ENCODE assay signal across 19 cellular contexts in genomic region chr6:14284969-14285368, GRCh38.
DNase-seq lines count a peak whose midpoint lies in the region; ATAC-seq and TF ChIP-seq lines count a peak whose summit lies in the region.
"Had no signal": no experiment of that assay in that cellular context is flagged by ENCODE, and none has a peak within 500 bp of the region (broad histone marks: within the 10 kb centered on the region; RNA-seq: fewer than 3 reads in every experiment).

No MANE protein-coding gene starts in this region.

- no peak overlapping the region for H3K14ac ChIP-seq in H9 (ENCODE audit: insufficient read depth, low read length)

- no peaks in the 10 kb centered on the region for H3K79me2 ChIP-seq in H9 (ENCODE audit: insufficient read depth, low read length)

- H4K8ac ChIP-seq in H9 (replicated peaks; ENCODE audit: insufficient read length, low read depth, low read length): no peak overlapping the region

- H3K4me1 ChIP-seq in H9 (ENCODE audit: insufficient read depth, low read length) (peaks cover 8% of the 10 kb centered on the region), ascending aorta (peaks cover 4 to 26% of the 10 kb centered on the region in 2 donors), neuron (ENCODE audit: insufficient read depth, low read length) (peaks cover 7% of the 10 kb centered on the region), thoracic aorta (ENCODE audit: control insufficient read depth in 1 of 2, low read depth in 2 of 2) (peaks cover 20 to 29% of the 10 kb centered on the region in 2 donors)
- H3K4me1 ChIP-seq in CD8-positive, alpha-beta memory T cell (ENCODE audit: insufficient read depth, low read length): no peaks in the 10 kb centered on the region

- H3K79me1 ChIP-seq in H9 (ENCODE audit: insufficient read depth, low read depth, low read length, poor library complexity, severe bottlenecking): no peaks in the 10 kb centered on the region

- no peak overlapping the region for H2BK20ac ChIP-seq in H9 (ENCODE audit: low read depth, low read length, poor library complexity, severe bottlenecking)

- H3K23ac ChIP-seq in H9 (ENCODE audit: insufficient read length, low read depth, low read length): no peak overlapping the region

- WGBS in H9 (ENCODE audit: extremely low coverage, insufficient read length, low lambda C conversion rate): no CpG with 5 or more reads among the region's 3 CpGs

- no peak overlapping the region for H2BK5ac ChIP-seq in H9 (ENCODE audit: insufficient read length, low read length)

- H3K4me3 ChIP-seq in ascending aorta (no peak overlapping the region), neuron (ENCODE audit: low read length) (no peak overlapping the region), thoracic aorta (no peak overlapping the region)
- no peak overlapping the region for H3K4me3 ChIP-seq in CD8-positive, alpha-beta memory T cell (ENCODE audit: low read length)

- no peak overlapping the region for H3K18ac ChIP-seq in H9 (ENCODE audit: insufficient read length, low read depth, low read length)

- no peaks in the 10 kb centered on the region for H4K20me1 ChIP-seq in H9 (ENCODE audit: control insufficient read depth, insufficient read depth, insufficient read length)

- POLR2A ChIA-PET in CD8-positive, alpha-beta memory T cell (lab: Charles Lee): no interaction called here

- no peak overlapping the region for H2AFZ ChIP-seq in H9 (ENCODE audit: low read length)
- peak overlapping the region; percentile 11 for H2AFZ ChIP-seq in neuron (ENCODE audit: low read depth, low read length)

- no peak for ATAC-seq in thoracic aorta (ENCODE audit: insufficient number of reproducible peaks, low FRiP score, low read depth)

- no peak overlapping the region for H2BK120ac ChIP-seq in H9 (ENCODE audit: low read depth, low read length, poor library complexity, severe bottlenecking)

- H4K5ac ChIP-seq in H9 (ENCODE audit: insufficient read length, low read depth, low read length): no peak overlapping the region

- peaks cover 3% of the 10 kb centered on the region for H3K27me3 Mint-ChIP-seq in H9 (ENCODE audit: low read depth)
- H3K27me3 Mint-ChIP-seq in CD8-positive, alpha-beta memory T cell: peaks cover 0 to 4% of the 10 kb centered on the region in 2 donors
- no peaks in the 10 kb centered on the region for H3K27me3 Mint-ChIP-seq in activated naive CD8-positive, alpha-beta T cell treated with anti-CD3 and anti-CD28 coated beads for 36 hours

- H3K27me3 ChIP-seq in H9 (ENCODE audit: insufficient read depth, low read length) (no peaks in the 10 kb centered on the region), ascending aorta (no peaks in the 10 kb centered on the region), neuron (ENCODE audit: insufficient read depth, low read length) (no peaks in the 10 kb centered on the region), thoracic aorta (replicated peaks; ENCODE audit: insufficient read depth) (no peaks in the 10 kb centered on the region)
- H3K27me3 ChIP-seq in CD8-positive, alpha-beta memory T cell (ENCODE audit: insufficient read depth, low read length, poor library complexity, severe bottlenecking): no peaks in the 10 kb centered on the region

- H2AK5ac ChIP-seq in H9 (ENCODE audit: insufficient read length, low read length): no peak overlapping the region

- H2BK15ac ChIP-seq in H9 (ENCODE audit: low read depth, low read length): no peak overlapping the region

- intact Hi-C loops in ascending aorta (cut with DNase I): no loop called here

- no peak overlapping the region for H3T11ph ChIP-seq in H9 (ENCODE audit: low read length)

- no peaks in the 10 kb centered on the region; a peak in 3 of 5 replicates for H3K9me3 Mint-ChIP-seq in H9
- peaks cover 0 to 3% (median 0%) of the 10 kb centered on the region in 5 donors for H3K9me3 Mint-ChIP-seq in CD8-positive, alpha-beta memory T cell
- peaks cover 4% of the 10 kb centered on the region for H3K9me3 Mint-ChIP-seq in activated naive CD8-positive, alpha-beta T cell treated with anti-CD3 and anti-CD28 coated beads for 36 hours

- peaks cover 34 to 69% of the 10 kb centered on the region in 2 experiments for H3K4me1 Mint-ChIP-seq in H9
- peaks cover 0 to 2% (median 0%) of the 10 kb centered on the region in 3 donors for H3K4me1 Mint-ChIP-seq in CD8-positive, alpha-beta memory T cell
- H3K4me1 Mint-ChIP-seq in activated naive CD8-positive, alpha-beta T cell treated with anti-CD3 and anti-CD28 coated beads for 36 hours: peaks cover 3% of the 10 kb centered on the region

- H2BK12ac ChIP-seq in H9 (ENCODE audit: insufficient read length, low read depth, low read length): no peak overlapping the region

- H3K27ac Mint-ChIP-seq in H9: no peak overlapping the region; a peak in 1 of 7 replicates
- no peak overlapping the region for H3K27ac Mint-ChIP-seq in CD8-positive, alpha-beta memory T cell
- H3K27ac Mint-ChIP-seq in activated naive CD8-positive, alpha-beta T cell treated with anti-CD3 and anti-CD28 coated beads for 36 hours: no peak overlapping the region

- H3K56ac ChIP-seq in H9 (ENCODE audit: insufficient read length, low read depth, low read length): no peak overlapping the region

- no peaks in the 10 kb centered on the region for H3K36me3 ChIP-seq in ascending aorta
- no peaks in the 10 kb centered on the region for H3K36me3 ChIP-seq in neuron (ENCODE audit: insufficient read depth, low read length)
- H3K36me3 ChIP-seq in thoracic aorta: no peaks in the 10 kb centered on the region
- H3K36me3 ChIP-seq in CD8-positive, alpha-beta memory T cell (ENCODE audit: insufficient read depth, low read length): no peaks in the 10 kb centered on the region

- no peaks in the 10 kb centered on the region for H3K23me2 ChIP-seq in H9 (ENCODE audit: insufficient read length, low read depth, low read length, poor library complexity, severe bottlenecking)

- DNase-seq in H9 (peak; percentile 71), ascending aorta (ENCODE audit: low spot score in 2 of 2) (no peak), thoracic aorta (ENCODE audit: low spot score) (no peak), NCI-H82 treated with DMSO at 0.1 percent for 48 hours (lab: John Stamatoyannopoulos, UW; ENCODE audit: unreplicated experiment) (no peak)
- DNase-seq in CD8-positive, alpha-beta memory T cell: no peak
- DNase-seq in activated naive CD8-positive, alpha-beta T cell treated with anti-CD3 and anti-CD28 coated beads for 36 hours: no peak
- DNase-seq: Calu3, DMS79 treated with DMSO at 0.1 percent for 48 hours, GF-D8, GOT3, NCI-H1092 treated with DMSO at 0.1 percent for 48 hours, NCI-H1436, NCI-H187, NCI-H524 treated with DMSO at 0.1 percent for 48 hours, RPMI8226, SHP77 treated with DMSO at 0.1 percent for 48 hours had no signal

- TF ChIP-seq CTCF in H9 (conservative IDR thresholded peaks at IDR 0.05) (no peak), ascending aorta (IDR thresholded peaks at IDR 0.05) (no peak), thoracic aorta (IDR thresholded peaks at IDR 0.05) (no peak)

- CTCF ChIA-PET in CD8-positive, alpha-beta memory T cell (lab: Charles Lee): no interaction called here

- H3K9me3 ChIP-seq in H9 (ENCODE audit: control insufficient read depth, low read depth, low read length): no peaks in the 10 kb centered on the region
- H3K9me3 ChIP-seq in ascending aorta: peaks cover 0 to 3% of the 10 kb centered on the region in 2 donors
- H3K9me3 ChIP-seq in neuron (ENCODE audit: low read length): peaks cover 3% of the 10 kb centered on the region
- no peaks in the 10 kb centered on the region for H3K9me3 ChIP-seq in thoracic aorta
- H3K9me3 ChIP-seq in CD8-positive, alpha-beta memory T cell (ENCODE audit: low read length): no peaks in the 10 kb centered on the region

- H3K4ac ChIP-seq in H9 (ENCODE audit: low read depth, low read length): no peak overlapping the region

- H3K27ac ChIP-seq in H9 (ENCODE audit: insufficient read length, low read depth, low read length) (no peak overlapping the region), ascending aorta (peak overlapping the region; percentile 18 to 60), thoracic aorta (peak overlapping the region; percentile 64 to 70)
- H3K27ac ChIP-seq in CD8-positive, alpha-beta memory T cell (ENCODE audit: low read depth, low read length): no peak overlapping the region
- H3K27ac ChIP-seq: HL-60 had no signal

- no peak overlapping the region for H3K4me3 Mint-ChIP-seq in H9
- H3K4me3 Mint-ChIP-seq in CD8-positive, alpha-beta memory T cell: no peak overlapping the region
- H3K4me3 Mint-ChIP-seq in activated naive CD8-positive, alpha-beta T cell treated with anti-CD3 and anti-CD28 coated beads for 36 hours: no peak overlapping the region
- H3K4me3 Mint-ChIP-seq: CD14-positive monocyte had no signal

- H3K9ac ChIP-seq in H9 (ENCODE audit: extremely low read depth, insufficient read length, low read length): no peak overlapping the region

- no peak overlapping the region for H3K4me2 ChIP-seq in H9 (ENCODE audit: insufficient read depth, insufficient read length, low read length)

- no peak overlapping the region for H4K91ac ChIP-seq in H9 (ENCODE audit: insufficient read length, low read depth, low read length)

- peaks cover 4 to 47% (median 10%) of the 10 kb centered on the region in 3 experiments for H3K36me3 Mint-ChIP-seq in H9 (ENCODE audit: insufficient read depth in 1 of 3, low read depth in 3 of 3)
- H3K36me3 Mint-ChIP-seq in CD8-positive, alpha-beta memory T cell: peaks cover 0 to 4% (median 3%) of the 10 kb centered on the region in 3 donors
- no peaks in the 10 kb centered on the region for H3K36me3 Mint-ChIP-seq in activated naive CD8-positive, alpha-beta T cell treated with anti-CD3 and anti-CD28 coated beads for 36 hours
- H3K36me3 Mint-ChIP-seq: CD14-positive monocyte had no signal

Comparison
In these comparisons a context has a peak if more than half of its experiments do, and no peak if none do; other contexts are left out.
1. H3K27ac ChIP-seq: peak in ascending aorta (2 of 2) and thoracic aorta (2 of 2); none in H9 (single experiment) and CD8-positive, alpha-beta memory T cell (single experiment).